ENCODE assay signal across 8 cellular contexts in the genomic region with DNA sequence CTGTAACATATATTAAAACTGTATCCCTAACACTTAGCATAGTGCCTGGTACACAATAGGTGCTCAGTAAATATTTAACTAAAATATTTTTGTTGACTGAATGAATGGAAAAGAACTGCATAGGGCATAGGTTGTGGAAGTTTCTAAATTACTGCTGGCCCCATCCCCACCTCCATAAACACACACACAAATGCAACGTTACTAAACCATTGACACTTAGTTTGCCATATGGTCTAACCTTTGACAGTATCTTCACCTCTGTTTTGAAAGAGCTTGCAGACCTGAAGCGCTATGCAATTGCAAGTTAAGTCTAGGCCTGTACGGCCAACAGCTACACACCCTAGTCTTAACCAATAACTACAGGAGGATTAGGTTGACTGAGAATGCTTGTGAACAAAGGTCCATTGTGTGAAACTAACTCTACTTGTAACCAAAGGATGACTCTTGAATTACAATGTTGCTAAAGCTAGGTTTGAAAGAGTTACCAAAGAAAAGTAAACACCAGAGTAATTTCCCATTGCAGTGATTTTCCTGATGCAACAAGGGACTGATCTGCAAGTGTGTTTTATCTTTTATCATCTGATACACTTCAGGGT. TPM values are rescaled to one million over a fixed set of nuclear protein-coding genes. Genes with fewer than 3 reads are reported as not detected.
A peak's percentile ranks its signal among the peaks of the same experiment; 100 is the strongest.
DNase-seq lines count a peak whose midpoint lies in the region; ATAC-seq and TF ChIP-seq lines count a peak whose summit lies in the region.

No MANE protein-coding gene starts in this region.

- no peaks in the 10 kb centered on the region for H3K9me3 ChIP-seq in neural progenitor cell (ENCODE audit: low read depth)
- H3K9me3 ChIP-seq in heart right ventricle, result no peaks in the 10 kb centered on the region

- no peak overlapping the region for H3K27ac ChIP-seq in coronary artery
- H3K27ac ChIP-seq in neural progenitor cell, result peak overlapping the region; percentile 56
- H3K27ac ChIP-seq in heart right ventricle, result peak overlapping the region in 3 of 10 donors; percentile 81 to 86 (median 86)

- H3K4me2 ChIP-seq in neural progenitor cell, result peak overlapping the region; percentile 97

- H3K27ac Mint-ChIP-seq in neural progenitor cell, result no peak overlapping the region

- no peak overlapping the region for H3K9ac ChIP-seq in neural progenitor cell

- no peaks in the 10 kb centered on the region for H3K27me3 ChIP-seq in neural progenitor cell
- H3K27me3 ChIP-seq in heart right ventricle, result no peaks in the 10 kb centered on the region

- H3K4me1 Mint-ChIP-seq in neural progenitor cell, result peaks cover 13% of the 10 kb centered on the region

- no peaks in the 10 kb centered on the region for H3K36me3 ChIP-seq in neural progenitor cell
- H3K36me3 ChIP-seq in heart right ventricle, result no peaks in the 10 kb centered on the region

- DNase-seq in DMS53 (lab: John Stamatoyannopoulos, UW) (peak; percentile 62), NCI-H345 treated with DMSO at 0.1 percent for 48 hours (lab: John Stamatoyannopoulos, UW; ENCODE audit: unreplicated experiment) (peak; percentile 9), coronary artery (ENCODE audit: low spot score) (no peak), neural progenitor cell (ENCODE audit: low spot score) (peak; percentile 64), foreskin fibroblast (no peak), NCI-H2107 treated with DMSO at 0.1 percent for 48 hours (lab: John Stamatoyannopoulos, UW; ENCODE audit: unreplicated experiment) (no peak), heart right ventricle (no peak)

- WGBS in heart right ventricle, 2 donors, result 86 to 94% methylated on average over 3 of the region's 3 CpGs

- H3K9me3 Mint-ChIP-seq in neural progenitor cell, result peaks cover 7% of the 10 kb centered on the region

- H3F3A ChIP-seq in neural progenitor cell (ENCODE audit: low read depth), result peaks cover 40% of the 10 kb centered on the region

- no peaks in the 10 kb centered on the region for H3K36me3 Mint-ChIP-seq in neural progenitor cell

- H3K4me3 ChIP-seq in coronary artery (peak overlapping the region; percentile 87), neural progenitor cell (peak overlapping the region; percentile 74), foreskin fibroblast (ENCODE audit: low read depth in 1 of 2, low read length in 2 of 2) (no peak overlapping the region), heart right ventricle (peak overlapping the region in 4 of 10 donors; percentile 74 to 92 (median 88))

- no peak overlapping the region for H2AFZ ChIP-seq in neural progenitor cell (replicated peaks)

- H4K20me1 ChIP-seq in neural progenitor cell (ENCODE audit: low read depth), result no peaks in the 10 kb centered on the region

- intact Hi-C loops in heart right ventricle (cut with DNase I), result no loop called here

- H3K79me2 ChIP-seq in neural progenitor cell (ENCODE audit: low read depth), result no peaks in the 10 kb centered on the region

- H3K4me3 Mint-ChIP-seq in neural progenitor cell, result peak overlapping the region; percentile 87

- peaks cover 2% of the 10 kb centered on the region for H3K27me3 Mint-ChIP-seq in neural progenitor cell (ENCODE audit: insufficient read depth, low read depth)

- ATAC-seq in HG03571 (IDR thresholded peaks at IDR 0.05; ENCODE audit: unreplicated experiment) (no peak), heart right ventricle (no peak)

- no peak for TF ChIP-seq CTCF in coronary artery (IDR thresholded peaks at IDR 0.05)
- no peak for TF ChIP-seq CTCF in neural progenitor cell (IDR thresholded peaks at IDR 0.05)
- TF ChIP-seq CTCF in foreskin fibroblast (IDR thresholded peaks at IDR 0.05; ENCODE audit: low read depth, low read length), result no peak
- TF ChIP-seq CTCF in heart right ventricle (IDR thresholded peaks at IDR 0.05), result no peak

- H3K4me1 ChIP-seq in neural progenitor cell (peaks cover 24% of the 10 kb centered on the region), heart right ventricle (peaks cover 0 to 18% (median 10%) of the 10 kb centered on the region in 9 donors)

RNA-seq across cellular contexts. Expression of a gene that starts 0.9 kb away (rescaled TPM):
- 6.2 and 6.5 TPM in 2 replicates for total RNA-seq in neural progenitor cell (ENCODE audit: low replicate concordance)
- 10 to 100 TPM in 7 of 10 donors, 1 to 10 TPM in 3; 8.9 to 13.3 (median 10.9) TPM for total RNA-seq in heart right ventricle
- 1 to 10 TPM; 4.7 to 9.1 TPM for polyA plus RNA-seq in heart right ventricle

RNA-seq across cellular contexts. Expression of a gene that starts 5.9 kb away (rescaled TPM):
- 11.4 and 13.3 TPM in 2 replicates for total RNA-seq in neural progenitor cell (ENCODE audit: low replicate concordance)
- total RNA-seq in heart right ventricle, result 10 to 100 TPM in 8 of 10 donors, 1 to 10 TPM in 2; 7.5 to 15.4 (median 11.9) TPM
- polyA plus RNA-seq in heart right ventricle, result 1 to 10 TPM; 2.5 to 8.3 TPM

Comparison
In these comparisons a context has a peak if more than half of its experiments do, and no peak if none do; other contexts are left out.
1. DNase-seq: peak in DMS53 (single experiment), NCI-H345 treated with DMSO at 0.1 percent for 48 hours (single experiment) and neural progenitor cell (single experiment); none in coronary artery (single experiment), foreskin fibroblast (0 of 2), NCI-H2107 treated with DMSO at 0.1 percent for 48 hours (single experiment) and heart right ventricle (0 of 2).
2. H3K4me3 ChIP-seq: peak in coronary artery (single experiment) and neural progenitor cell (single experiment); none in foreskin fibroblast (0 of 2).